In the genomic region with DNA sequence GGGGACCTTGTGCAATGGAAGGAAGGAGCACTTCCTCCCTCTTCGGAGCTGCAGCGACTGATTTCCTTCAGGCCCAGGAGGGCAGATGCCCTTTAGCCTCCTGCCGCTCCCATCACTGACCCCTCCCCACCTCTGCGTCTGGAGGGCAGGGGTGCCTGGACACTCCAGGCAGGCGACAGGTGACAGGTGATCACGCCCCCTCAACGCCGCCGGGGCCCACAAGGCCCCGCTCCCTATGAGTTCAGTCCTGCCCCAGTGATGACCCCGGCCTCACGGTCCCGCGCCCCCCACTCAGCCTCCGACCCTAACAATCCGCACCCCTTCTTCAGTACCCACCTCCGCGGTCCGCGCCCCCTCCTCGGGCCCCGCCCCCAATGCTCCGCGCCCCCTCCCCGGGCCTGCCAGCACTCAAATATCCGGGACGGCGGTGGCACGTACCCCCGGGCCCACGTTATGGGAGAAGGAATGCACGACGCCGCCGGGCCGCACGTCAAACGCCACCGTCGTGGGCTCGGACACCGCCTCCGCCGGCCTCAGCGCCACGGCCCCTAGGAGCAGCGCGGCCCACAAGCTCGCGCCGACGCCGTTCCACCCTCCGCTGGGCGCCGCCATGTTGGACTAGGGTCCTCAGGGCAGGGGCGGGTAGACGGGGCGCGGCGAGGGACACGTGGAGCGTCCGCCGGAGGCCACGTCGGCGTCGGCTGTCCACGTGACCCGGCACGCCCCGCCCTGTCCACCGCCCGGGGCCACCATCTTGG, we compare ENCODE assay signal across 8 cellular contexts. TPM values are rescaled to one million over a fixed set of nuclear protein-coding genes. Genes with fewer than 3 reads are reported as not detected.
DNase-seq lines count a peak whose midpoint lies in the region; ATAC-seq, FAIRE-seq and TF ChIP-seq lines count a peak whose summit lies in the region.

A gene (minus strand): TSS at position 620 of the 758 bp plus-strand sequence. CDS start 8 bp downstream, at position 612.

- CTCF ChIA-PET in WTC11 (lab: Charles Lee) = interaction anchor here (0.6 to 1.6 kb wide), 5 partner anchors 34 to 490 kb away, joined by 3 to 4 read pairs (median 3); no protein-coding TSS in a partner anchor

- no peaks in the 10 kb centered on the region for H3K27me3 ChIP-seq in bronchial epithelial cell (ENCODE audit: control insufficient read depth, insufficient read depth, low read length)

- H3K4me3 Mint-ChIP-seq in WTC11 = peak within 1 kb of the TSS; percentile 84

- H3K36me3 ChIP-seq in bronchial epithelial cell (ENCODE audit: control insufficient read depth, insufficient read depth, low read length) = peaks cover 16% of the 10 kb centered on the region

- TF ChIP-seq CTCF in WTC11 (IDR thresholded peaks at IDR 0.05) (no peak), bronchial epithelial cell (IDR thresholded peaks at IDR 0.05; ENCODE audit: insufficient read depth, low read length, severe bottlenecking) (no peak)

- peak; percentile 65 for ATAC-seq in GM18861 (IDR thresholded peaks at IDR 0.05; ENCODE audit: unreplicated experiment)
- peak; percentile 82 for ATAC-seq in HG03139 (IDR thresholded peaks at IDR 0.05; ENCODE audit: unreplicated experiment)
- peak; percentile 94 for ATAC-seq in WTC11

- H3K27ac Mint-ChIP-seq in WTC11 = peak within 1 kb of the TSS; percentile 87

- peaks cover 6% of the 10 kb centered on the region for H3K36me3 Mint-ChIP-seq in WTC11

- no peaks in the 10 kb centered on the region for H3K9me3 Mint-ChIP-seq in WTC11

- peaks cover 7% of the 10 kb centered on the region for H3K4me1 Mint-ChIP-seq in WTC11

- H3K27me3 Mint-ChIP-seq in WTC11 (ENCODE audit: low read depth) = no peaks in the 10 kb centered on the region

- POLR2A ChIA-PET in WTC11 (lab: Charles Lee) = interaction anchor here (0.5 kb wide), 1 partner anchor 490 kb away, joined by 6 read pairs; no protein-coding TSS in a partner anchor

- peak within 1 kb of the TSS; percentile 95 for H3K4me3 ChIP-seq in bronchial epithelial cell (ENCODE audit: low read depth, low read length)

- no peak for FAIRE-seq in bronchial epithelial cell (lab: Jason Lieb, UNC)

- DNase-seq in 8988T (peak; percentile 90), NCI-H345 (lab: John Stamatoyannopoulos, UW) (peak; percentile 92), WTC11 (ENCODE audit: low spot score) (peak; percentile 94), bronchial epithelial cell (ENCODE audit: low read depth) (peak; percentile 56), inferior parietal cortex (ENCODE audit: extremely low spot score) (peak; percentile 84), smooth muscle cell of the brain vasculature (ENCODE audit: low read depth, low spot score) (peak; percentile 56)

TF ChIP-seq in WTC11, 78 proteins besides CTCF, POLR2A, EP300 and RAD21 (continues in another document):
- TF ChIP-seq, protein P1, sequence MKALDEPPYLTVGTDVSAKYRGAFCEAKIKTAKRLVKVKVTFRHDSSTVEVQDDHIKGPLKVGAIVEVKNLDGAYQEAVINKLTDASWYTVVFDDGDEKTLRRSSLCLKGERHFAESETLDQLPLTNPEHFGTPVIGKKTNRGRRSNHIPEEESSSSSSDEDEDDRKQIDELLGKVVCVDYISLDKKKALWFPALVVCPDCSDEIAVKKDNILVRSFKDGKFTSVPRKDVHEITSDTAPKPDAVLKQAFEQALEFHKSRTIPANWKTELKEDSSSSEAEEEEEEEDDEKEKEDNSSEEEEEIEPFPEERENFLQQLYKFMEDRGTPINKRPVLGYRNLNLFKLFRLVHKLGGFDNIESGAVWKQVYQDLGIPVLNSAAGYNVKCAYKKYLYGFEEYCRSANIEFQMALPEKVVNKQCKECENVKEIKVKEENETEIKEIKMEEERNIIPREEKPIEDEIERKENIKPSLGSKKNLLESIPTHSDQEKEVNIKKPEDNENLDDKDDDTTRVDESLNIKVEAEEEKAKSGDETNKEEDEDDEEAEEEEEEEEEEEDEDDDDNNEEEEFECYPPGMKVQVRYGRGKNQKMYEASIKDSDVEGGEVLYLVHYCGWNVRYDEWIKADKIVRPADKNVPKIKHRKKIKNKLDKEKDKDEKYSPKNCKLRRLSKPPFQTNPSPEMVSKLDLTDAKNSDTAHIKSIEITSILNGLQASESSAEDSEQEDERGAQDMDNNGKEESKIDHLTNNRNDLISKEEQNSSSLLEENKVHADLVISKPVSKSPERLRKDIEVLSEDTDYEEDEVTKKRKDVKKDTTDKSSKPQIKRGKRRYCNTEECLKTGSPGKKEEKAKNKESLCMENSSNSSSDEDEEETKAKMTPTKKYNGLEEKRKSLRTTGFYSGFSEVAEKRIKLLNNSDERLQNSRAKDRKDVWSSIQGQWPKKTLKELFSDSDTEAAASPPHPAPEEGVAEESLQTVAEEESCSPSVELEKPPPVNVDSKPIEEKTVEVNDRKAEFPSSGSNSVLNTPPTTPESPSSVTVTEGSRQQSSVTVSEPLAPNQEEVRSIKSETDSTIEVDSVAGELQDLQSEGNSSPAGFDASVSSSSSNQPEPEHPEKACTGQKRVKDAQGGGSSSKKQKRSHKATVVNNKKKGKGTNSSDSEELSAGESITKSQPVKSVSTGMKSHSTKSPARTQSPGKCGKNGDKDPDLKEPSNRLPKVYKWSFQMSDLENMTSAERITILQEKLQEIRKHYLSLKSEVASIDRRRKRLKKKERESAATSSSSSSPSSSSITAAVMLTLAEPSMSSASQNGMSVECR (CRISPR knock-in tag; IDR thresholded peaks at IDR 0.05; ENCODE audit: borderline replicate concordance) = peak; percentile 96
- TF ChIP-seq, protein P2, sequence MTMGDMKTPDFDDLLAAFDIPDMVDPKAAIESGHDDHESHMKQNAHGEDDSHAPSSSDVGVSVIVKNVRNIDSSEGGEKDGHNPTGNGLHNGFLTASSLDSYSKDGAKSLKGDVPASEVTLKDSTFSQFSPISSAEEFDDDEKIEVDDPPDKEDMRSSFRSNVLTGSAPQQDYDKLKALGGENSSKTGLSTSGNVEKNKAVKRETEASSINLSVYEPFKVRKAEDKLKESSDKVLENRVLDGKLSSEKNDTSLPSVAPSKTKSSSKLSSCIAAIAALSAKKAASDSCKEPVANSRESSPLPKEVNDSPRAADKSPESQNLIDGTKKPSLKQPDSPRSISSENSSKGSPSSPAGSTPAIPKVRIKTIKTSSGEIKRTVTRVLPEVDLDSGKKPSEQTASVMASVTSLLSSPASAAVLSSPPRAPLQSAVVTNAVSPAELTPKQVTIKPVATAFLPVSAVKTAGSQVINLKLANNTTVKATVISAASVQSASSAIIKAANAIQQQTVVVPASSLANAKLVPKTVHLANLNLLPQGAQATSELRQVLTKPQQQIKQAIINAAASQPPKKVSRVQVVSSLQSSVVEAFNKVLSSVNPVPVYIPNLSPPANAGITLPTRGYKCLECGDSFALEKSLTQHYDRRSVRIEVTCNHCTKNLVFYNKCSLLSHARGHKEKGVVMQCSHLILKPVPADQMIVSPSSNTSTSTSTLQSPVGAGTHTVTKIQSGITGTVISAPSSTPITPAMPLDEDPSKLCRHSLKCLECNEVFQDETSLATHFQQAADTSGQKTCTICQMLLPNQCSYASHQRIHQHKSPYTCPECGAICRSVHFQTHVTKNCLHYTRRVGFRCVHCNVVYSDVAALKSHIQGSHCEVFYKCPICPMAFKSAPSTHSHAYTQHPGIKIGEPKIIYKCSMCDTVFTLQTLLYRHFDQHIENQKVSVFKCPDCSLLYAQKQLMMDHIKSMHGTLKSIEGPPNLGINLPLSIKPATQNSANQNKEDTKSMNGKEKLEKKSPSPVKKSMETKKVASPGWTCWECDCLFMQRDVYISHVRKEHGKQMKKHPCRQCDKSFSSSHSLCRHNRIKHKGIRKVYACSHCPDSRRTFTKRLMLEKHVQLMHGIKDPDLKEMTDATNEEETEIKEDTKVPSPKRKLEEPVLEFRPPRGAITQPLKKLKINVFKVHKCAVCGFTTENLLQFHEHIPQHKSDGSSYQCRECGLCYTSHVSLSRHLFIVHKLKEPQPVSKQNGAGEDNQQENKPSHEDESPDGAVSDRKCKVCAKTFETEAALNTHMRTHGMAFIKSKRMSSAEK (CRISPR knock-in tag; IDR thresholded peaks at IDR 0.05; ENCODE audit: borderline replicate concordance) = no peak
- TF ChIP-seq ZBTB21 (CRISPR knock-in tag; IDR thresholded peaks at IDR 0.05; ENCODE audit: borderline replicate concordance) (no peak), FOXP1 (CRISPR knock-in tag; IDR thresholded peaks at IDR 0.05; ENCODE audit: borderline replicate concordance) (peak; percentile 96), CREM (CRISPR knock-in tag; IDR thresholded peaks at IDR 0.05) (no peak; the same call in 1 of the 2 replicates), ETV6 (CRISPR knock-in tag; IDR thresholded peaks at IDR 0.05) (peak; percentile 74)
- TF ChIP-seq, protein P3, sequence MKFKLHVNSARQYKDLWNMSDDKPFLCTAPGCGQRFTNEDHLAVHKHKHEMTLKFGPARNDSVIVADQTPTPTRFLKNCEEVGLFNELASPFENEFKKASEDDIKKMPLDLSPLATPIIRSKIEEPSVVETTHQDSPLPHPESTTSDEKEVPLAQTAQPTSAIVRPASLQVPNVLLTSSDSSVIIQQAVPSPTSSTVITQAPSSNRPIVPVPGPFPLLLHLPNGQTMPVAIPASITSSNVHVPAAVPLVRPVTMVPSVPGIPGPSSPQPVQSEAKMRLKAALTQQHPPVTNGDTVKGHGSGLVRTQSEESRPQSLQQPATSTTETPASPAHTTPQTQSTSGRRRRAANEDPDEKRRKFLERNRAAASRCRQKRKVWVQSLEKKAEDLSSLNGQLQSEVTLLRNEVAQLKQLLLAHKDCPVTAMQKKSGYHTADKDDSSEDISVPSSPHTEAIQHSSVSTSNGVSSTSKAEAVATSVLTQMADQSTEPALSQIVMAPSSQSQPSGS (CRISPR knock-in tag; IDR thresholded peaks at IDR 0.05; ENCODE audit: borderline replicate concordance, low read depth) = 0 out of 2 replicates have a peak, but pooled peaks have one; percentile 30

RNA-seq across cellular contexts. Expression of the gene that starts here (rescaled TPM):
- 54.2 to 59.1 TPM (median 58.2 TPM) in 3 replicates for total RNA-seq in WTC11 (2021)
- 314 and 353 TPM in 2 replicates for total RNA-seq in bronchial epithelial cell

Comparison
In these comparisons a context has a peak if more than half of its experiments do, and no peak if none do; other contexts are left out.
1. Peak in every context shown above with its lines: DNase-seq, ATAC-seq and H3K4me3 ChIP-seq.